8 cellular contexts compared by ENCODE assay signal in the genomic region with DNA sequence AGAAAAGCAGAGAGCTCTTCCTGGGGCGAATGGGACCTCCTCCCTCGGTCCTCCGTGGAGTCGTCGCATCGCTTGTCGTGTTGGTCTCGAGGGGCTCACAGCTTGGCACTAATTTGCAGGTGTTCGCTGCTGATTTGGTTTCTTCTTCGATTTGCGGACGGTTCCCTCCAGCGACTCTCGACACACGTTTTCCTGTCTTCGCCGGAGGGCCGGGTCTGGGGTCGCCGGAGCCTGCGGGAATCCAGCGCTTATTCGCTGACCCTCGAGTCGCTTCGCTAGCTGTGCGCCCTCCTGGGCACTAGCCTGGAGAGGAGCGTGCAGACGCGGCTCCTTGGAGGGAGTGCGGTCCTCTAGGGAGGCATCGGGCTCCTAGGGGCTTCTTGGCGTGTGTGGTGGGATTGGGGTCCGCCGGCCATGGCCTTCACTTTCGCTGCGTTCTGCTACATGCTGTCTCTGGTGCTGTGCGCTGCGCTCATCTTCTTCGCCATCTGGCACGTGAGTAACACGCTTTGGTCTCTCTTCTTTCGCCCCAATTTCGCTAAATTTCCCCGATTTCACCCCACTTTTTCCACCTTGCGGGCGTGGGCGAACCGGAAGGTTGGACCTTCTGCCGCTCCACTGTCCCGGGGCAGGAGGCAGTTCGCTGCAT. TPM values are rescaled to one million over a fixed set of nuclear protein-coding genes. Genes with fewer than 3 reads are reported as not detected.
DNase-seq lines count a peak whose midpoint lies in the region; ATAC-seq and TF ChIP-seq lines count a peak whose summit lies in the region.

No MANE protein-coding gene starts in this region.

- H3K4me3 ChIP-seq in NT2/D1 (ENCODE audit: insufficient read length, low read depth) = peak overlapping the region; percentile 71
- peak overlapping the region; percentile 60 for H3K4me3 ChIP-seq in effector memory CD4-positive, alpha-beta T cell (ENCODE audit: insufficient read depth, low read depth, low read length, poor library complexity, severe bottlenecking)

- peak; percentile 56 for DNase-seq in ELF-1 (ENCODE audit: low read depth, low spot score)
- no peak for DNase-seq in NT2/D1 (ENCODE audit: low read depth, low spot score)
- no peak for DNase-seq in effector memory CD4-positive, alpha-beta T cell
- no peak for DNase-seq in progenitor cell of endocrine pancreas (ENCODE audit: low spot score, unreplicated experiment)
- no peak for DNase-seq in NCI-H1048 (lab: John Stamatoyannopoulos, UW)
- DNase-seq in NCI-H69 (lab: John Stamatoyannopoulos, UW) = no peak
- DNase-seq in RWPE1 (ENCODE audit: low spot score) = no peak

- no peak overlapping the region for H3K27ac ChIP-seq in effector memory CD4-positive, alpha-beta T cell (ENCODE audit: insufficient read depth, low read length, poor library complexity, severe bottlenecking)
- no peak overlapping the region for H3K27ac ChIP-seq in RWPE1

- peaks cover 7% of the 10 kb centered on the region for H3K4me1 Mint-ChIP-seq in progenitor cell of endocrine pancreas (ENCODE audit: low read depth)

- peaks cover 4% of the 10 kb centered on the region for H3K36me3 ChIP-seq in NT2/D1 (ENCODE audit: insufficient read depth, insufficient read length, low read length)
- H3K36me3 ChIP-seq in effector memory CD4-positive, alpha-beta T cell (ENCODE audit: control insufficient read depth, insufficient read depth, low read length) = no peaks in the 10 kb centered on the region

- peak overlapping the region; percentile 66 for H3K4me3 Mint-ChIP-seq in progenitor cell of endocrine pancreas (ENCODE audit: low read depth)

- H3K27me3 ChIP-seq in NT2/D1 (ENCODE audit: insufficient read depth, insufficient read length) = peaks cover 57% of the 10 kb centered on the region
- H3K27me3 ChIP-seq in effector memory CD4-positive, alpha-beta T cell (replicated peaks; ENCODE audit: control insufficient read depth, insufficient read depth, low read length, poor library complexity, severe bottlenecking) = peaks cover 33% of the 10 kb centered on the region

- H3K9ac ChIP-seq in NT2/D1 (ENCODE audit: insufficient read length, low read depth) = peak overlapping the region; percentile 78

- CTCF ChIA-PET in RWPE1 (lab: Yijun Ruan, JAX) = interaction anchor here (0.9 to 1.0 kb wide), 2 partner anchors 24 to 104 kb away, joined by 3 read pairs; no protein-coding TSS in a partner anchor

- POLR2A ChIA-PET in RWPE1 (lab: Yijun Ruan, JAX; ENCODE audit: low non-redundant PET) = no interaction called here

- H3K9me3 Mint-ChIP-seq in progenitor cell of endocrine pancreas (ENCODE audit: low read depth) = peaks cover 6% of the 10 kb centered on the region

- TF ChIP-seq CTCF in progenitor cell of endocrine pancreas (IDR thresholded peaks at IDR 0.05; ENCODE audit: unreplicated experiment) (no peak), RWPE1 (conservative IDR thresholded peaks at IDR 0.05; ENCODE audit: low read depth) (no peak)

- H3K36me3 Mint-ChIP-seq in progenitor cell of endocrine pancreas (ENCODE audit: insufficient read depth) = peaks cover 2% of the 10 kb centered on the region

- no peak for ATAC-seq in GM21528 (IDR thresholded peaks at IDR 0.05; ENCODE audit: low FRiP score, unreplicated experiment)

- H3K27me3 Mint-ChIP-seq in progenitor cell of endocrine pancreas = peaks cover 77% of the 10 kb centered on the region

- peaks cover 3% of the 10 kb centered on the region for H3K4me1 ChIP-seq in NT2/D1 (ENCODE audit: insufficient read depth, insufficient read length)
- peaks cover 31% of the 10 kb centered on the region for H3K4me1 ChIP-seq in effector memory CD4-positive, alpha-beta T cell (ENCODE audit: control insufficient read depth, insufficient read depth, low read length, poor library complexity, severe bottlenecking)

- peaks cover 8% of the 10 kb centered on the region; the same call in 1 of the 2 replicates for H3K9me3 ChIP-seq in NT2/D1 (ENCODE audit: insufficient read depth, low read length)
- H3K9me3 ChIP-seq in effector memory CD4-positive, alpha-beta T cell (ENCODE audit: control insufficient read depth, low read length) = no peaks in the 10 kb centered on the region

- no peak overlapping the region for H3K27ac Mint-ChIP-seq in progenitor cell of endocrine pancreas

RNA-seq across cellular contexts. Expression of a gene that starts 0.8 kb away (rescaled TPM):
- 3.2 and 3.7 TPM in 2 replicates for total RNA-seq in progenitor cell of endocrine pancreas
